In the genomic region with DNA sequence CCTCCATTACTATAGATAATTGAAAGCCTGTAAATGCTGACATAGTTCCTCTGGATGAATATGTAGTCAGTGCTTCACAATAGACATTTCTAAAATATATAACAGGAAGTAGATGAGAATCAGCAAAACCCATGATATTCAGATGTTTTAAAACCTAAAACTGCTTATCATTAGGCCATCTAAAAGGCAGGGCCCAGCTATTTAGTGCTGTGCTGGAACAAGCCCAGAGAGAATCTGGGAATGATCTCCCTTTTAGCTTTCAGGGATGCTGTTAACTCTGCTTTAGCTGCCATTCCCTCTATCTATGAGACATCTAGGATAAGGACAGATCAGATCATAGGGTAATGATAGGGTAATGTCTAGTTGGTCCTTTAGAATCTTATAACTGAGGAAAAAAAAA, we compare ENCODE assay signal across 27 cellular contexts.
"Had no signal": no experiment of that assay in that cellular context is flagged by ENCODE, and none has a peak within 500 bp of the region (broad histone marks: within the 10 kb centered on the region; RNA-seq: fewer than 3 reads in every experiment).

No MANE protein-coding gene starts in this region.

- H3K27ac ChIP-seq: stomach, suprapubic skin, testis, thoracic aorta, tibial artery, tibial nerve, transverse colon, upper lobe of left lung, upper lobe of right lung, uterus, vagina had no signal

- H3K27me3 Mint-ChIP-seq: stimulated activated memory B cell treated with anti-CD40 and anti-IgM and Interleukin-4, amounts not matched to agents 10 μg/mL and 1 μg/mL and 100 μg/mL, for 72 hours; stimulated activated naive B cell treated with anti-CD40 and anti-IgM and Interleukin-4, amounts not matched to agents 10 μg/mL and 1 μg/mL and 100 μg/mL, for 72 hours; stimulated activated naive CD8-positive, alpha-beta T cell treated with anti-CD3 and anti-CD28 coated beads, Interleukin-15, amount 100 ng/mL, for 72 hours; stimulated activated naive CD8-positive, alpha-beta T cell treated with anti-CD3 and anti-CD28 coated beads, Interleukin-15, Interleukin-2, amounts not matched to agents 100 ng/mL and 50 ng/mL, for 24 hours; type B pancreatic cell had no signal

- H3K27me3 ChIP-seq: stomach, suprapubic skin, testis, thyroid gland, tibial artery, tibial nerve, transverse colon, upper lobe of left lung, upper lobe of right lung, uterus, vagina had no signal

- H3K27ac Mint-ChIP-seq: stimulated activated effector memory CD8-positive, alpha-beta T cell treated with anti-CD3 and anti-CD28 coated beads, Interleukin-12 subunit alpha, Interleukin-12 subunit beta, amount 100 ng/mL, for 72 hours; stimulated activated memory B cell treated with anti-CD40 and anti-IgM and Interleukin-4, amounts not matched to agents 10 μg/mL and 1 μg/mL and 100 μg/mL, for 72 hours; stimulated activated naive B cell treated with anti-CD40 and anti-IgM and Interleukin-4, amounts not matched to agents 10 μg/mL and 1 μg/mL and 100 μg/mL, for 72 hours; stimulated activated naive CD8-positive, alpha-beta T cell treated with anti-CD3 and anti-CD28 coated beads, Interleukin-15, Interleukin-2, amounts not matched to agents 100 ng/mL and 50 ng/mL, for 24 hours; type B pancreatic cell had no signal

- ATAC-seq: stimulated activated effector memory CD8-positive, alpha-beta T cell treated with anti-CD3 and anti-CD28 coated beads, Interleukin-12 subunit alpha, Interleukin-12 subunit beta, amount 100 ng/mL, for 72 hours; stimulated activated memory B cell treated with anti-CD40 and anti-IgM and Interleukin-4, amounts not matched to agents 10 μg/mL and 1 μg/mL and 100 μg/mL, for 72 hours; stimulated activated naive B cell treated with anti-CD40 and anti-IgM and Interleukin-4, amounts not matched to agents 10 μg/mL and 1 μg/mL and 100 μg/mL, for 72 hours; stimulated activated naive CD8-positive, alpha-beta T cell treated with anti-CD3 and anti-CD28 coated beads, Interleukin-15, amount 100 ng/mL, for 72 hours; stimulated activated naive CD8-positive, alpha-beta T cell treated with anti-CD3 and anti-CD28 coated beads, Interleukin-15, Interleukin-2, amounts not matched to agents 100 U/mL and 50 U/mL, for 24 hours; upper lobe of right lung had no signal

- H3K4me3 Mint-ChIP-seq: stimulated activated effector memory CD8-positive, alpha-beta T cell treated with anti-CD3 and anti-CD28 coated beads, Interleukin-12 subunit alpha, Interleukin-12 subunit beta, amount 100 ng/mL, for 72 hours; stimulated activated memory B cell treated with anti-CD40 and anti-IgM and Interleukin-4, amounts not matched to agents 10 μg/mL and 1 μg/mL and 100 μg/mL, for 72 hours; stimulated activated naive B cell treated with anti-CD40 and anti-IgM and Interleukin-4, amounts not matched to agents 10 μg/mL and 1 μg/mL and 100 μg/mL, for 72 hours; stimulated activated naive CD8-positive, alpha-beta T cell treated with anti-CD3 and anti-CD28 coated beads, Interleukin-15, amount 100 ng/mL, for 72 hours; stimulated activated naive CD8-positive, alpha-beta T cell treated with anti-CD3 and anti-CD28 coated beads, Interleukin-15, Interleukin-2, amounts not matched to agents 100 ng/mL and 50 ng/mL, for 24 hours; type B pancreatic cell had no signal

- DNase-seq: stimulated activated CD4-positive, alpha-beta T cell treated with anti-CD3 and anti-CD28 coated beads, Interleukin-2, amount 100 ng/mL, for 48 hours; stimulated activated CD4-positive, alpha-beta T cell treated with anti-CD3 and anti-CD28 coated beads, Interleukin-4, amount 100 ng/mL, for 1 hour; stimulated activated CD4-positive, alpha-beta T cell treated with anti-CD3 and anti-CD28 coated beads, Interleukin-4, amount 100 ng/mL, for 24 hours; stimulated activated CD4-positive, alpha-beta T cell treated with anti-CD3 and anti-CD28 coated beads, Interleukin-4, amount 100 ng/mL, for 4 hours; stimulated activated CD8-positive, alpha-beta memory T cell treated with anti-CD3 and anti-CD28 coated beads, Interleukin-4, amount 100 ng/mL, for 48 hours; stimulated activated naive B cell treated with anti-CD40 and anti-IgM and Interleukin-4, amounts not matched to agents 10 μg/mL and 1 μg/mL and 100 μg/mL, for 72 hours; stimulated activated naive CD4-positive, alpha-beta T cell; stimulated activated naive CD4-positive, alpha-beta T cell treated with Interleukin-2 at 50 U/mL for 16 hours; stimulated activated naive CD8-positive, alpha-beta T cell treated with anti-CD3 and anti-CD28 coated beads, Interleukin-15, amount 100 ng/mL, for 72 hours; stimulated activated naive CD8-positive, alpha-beta T cell treated with anti-CD3 and anti-CD28 coated beads, Interleukin-15, Interleukin-2, amounts not matched to agents 100 U/mL and 50 U/mL, for 24 hours; stomach; testis; thyroid gland; tibial artery; transverse colon; trophoblast cell; upper lobe of left lung; upper lobe of right lung; uterus had no signal

- H3K36me3 ChIP-seq: uterus had no signal

- H3K9me3 Mint-ChIP-seq: stimulated activated effector memory CD8-positive, alpha-beta T cell treated with anti-CD3 and anti-CD28 coated beads, Interleukin-12 subunit alpha, Interleukin-12 subunit beta, amount 100 ng/mL, for 72 hours; stimulated activated memory B cell treated with anti-CD40 and anti-IgM and Interleukin-4, amounts not matched to agents 10 μg/mL and 1 μg/mL and 100 μg/mL, for 72 hours; stimulated activated naive B cell treated with anti-CD40 and anti-IgM and Interleukin-4, amounts not matched to agents 10 μg/mL and 1 μg/mL and 100 μg/mL, for 72 hours; stimulated activated naive CD8-positive, alpha-beta T cell treated with anti-CD3 and anti-CD28 coated beads, Interleukin-15, amount 100 ng/mL, for 72 hours; stimulated activated naive CD8-positive, alpha-beta T cell treated with anti-CD3 and anti-CD28 coated beads, Interleukin-15, Interleukin-2, amounts not matched to agents 100 ng/mL and 50 ng/mL, for 24 hours; type B pancreatic cell had no signal

- H3K4me3 ChIP-seq: stomach, suprapubic skin, testis, thoracic aorta, thyroid gland, tibial artery, tibial nerve, transverse colon, upper lobe of left lung, upper lobe of right lung, uterus, vagina had no signal

- H3K4me1 Mint-ChIP-seq: stimulated activated effector memory CD8-positive, alpha-beta T cell treated with anti-CD3 and anti-CD28 coated beads, Interleukin-12 subunit alpha, Interleukin-12 subunit beta, amount 100 ng/mL, for 72 hours; stimulated activated memory B cell treated with anti-CD40 and anti-IgM and Interleukin-4, amounts not matched to agents 10 μg/mL and 1 μg/mL and 100 μg/mL, for 72 hours; stimulated activated naive B cell treated with anti-CD40 and anti-IgM and Interleukin-4, amounts not matched to agents 10 μg/mL and 1 μg/mL and 100 μg/mL, for 72 hours; stimulated activated naive CD8-positive, alpha-beta T cell treated with anti-CD3 and anti-CD28 coated beads, Interleukin-15, amount 100 ng/mL, for 72 hours had no signal

- H3K4me1 ChIP-seq: stomach, suprapubic skin, testis, tibial nerve, transverse colon, upper lobe of left lung, upper lobe of right lung, uterus, vagina had no signal

- H3K9me3 ChIP-seq: stomach, suprapubic skin, testis, thoracic aorta, thyroid gland, tibial artery, tibial nerve, transverse colon, upper lobe of left lung, upper lobe of right lung, uterus, vagina had no signal
